Comparison of ENCODE assay signal across 22 cellular contexts in the genomic region with DNA sequence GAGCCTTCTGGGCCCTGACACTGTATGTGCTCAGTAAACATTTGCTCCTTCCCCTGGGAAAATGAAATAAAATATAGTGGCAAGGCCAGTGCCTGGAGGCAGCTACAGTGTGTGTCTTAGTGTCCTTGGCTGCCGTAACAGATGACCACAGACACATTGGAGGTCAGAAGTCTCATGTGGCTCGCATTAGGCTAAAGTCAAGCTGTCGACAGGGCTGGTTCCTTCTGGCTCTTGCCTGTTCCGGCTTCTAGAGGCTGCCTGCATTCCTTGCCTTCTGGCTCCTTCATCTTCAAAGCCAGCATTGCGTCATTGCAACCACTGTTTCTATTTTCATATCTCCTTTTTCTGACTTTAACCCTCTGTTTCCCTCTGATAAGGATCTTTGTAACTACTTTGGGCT.
DNase-seq lines count a peak whose midpoint lies in the region; TF ChIP-seq lines count a peak whose summit lies in the region.
"Had no signal": no experiment of that assay in that cellular context is flagged by ENCODE, and none has a peak within 500 bp of the region (broad histone marks: within the 10 kb centered on the region; RNA-seq: fewer than 3 reads in every experiment).

No MANE protein-coding gene starts in this region.

- CTCF ChIA-PET in BJ (lab: Yijun Ruan, JAX), result interaction anchor here (0.8 to 1.7 kb wide), 2 partner anchors 9 to 10 kb away, joined by 3 to 5 read pairs; no protein-coding TSS in a partner anchor

- H3K4me3 Mint-ChIP-seq in mesothelial cell of epicardium, result no peak overlapping the region
- H3K4me3 Mint-ChIP-seq: memory B cell, neural progenitor cell had no signal

- POLR2A ChIA-PET in BJ (lab: Charles Lee), result no interaction called here

- peaks cover 10% of the 10 kb centered on the region for H3K4me1 Mint-ChIP-seq in mesothelial cell of epicardium

- DNase-seq in BJ (ENCODE audit: low read depth), result peak; percentile 100
- DNase-seq in M059J (ENCODE audit: low read depth), result peak; percentile 23
- DNase-seq in amniotic epithelial cell (ENCODE audit: low read depth), result peak; percentile 27
- DNase-seq in iris pigment epithelial cell (ENCODE audit: low read depth), result peak; percentile 70
- DNase-seq in uterus, result no peak
- DNase-seq in mesothelial cell of epicardium (ENCODE audit: low spot score in 2 of 2, unreplicated experiment in 2 of 2), result no peak
- no peak for DNase-seq in NCI-H1930 (lab: John Stamatoyannopoulos, UW)
- no peak for DNase-seq in ureter (ENCODE audit: low spot score)
- DNase-seq: activated CD4-positive, CD25-positive, alpha-beta regulatory T cell; activated gamma-delta T cell; C1 segment of cervical spinal cord; DMS79; dorsolateral prefrontal cortex; foreskin keratinocyte; KBM-7; NCI-H1436 treated with DMSO at 0.1 percent for 48 hours; PC-3; stimulated activated CD4-positive, alpha-beta T cell treated with anti-CD3 and anti-CD28 coated beads, Interleukin-4, amount 100 ng/mL, for 1 hour had no signal

- peaks cover 6% of the 10 kb centered on the region for H3K36me3 Mint-ChIP-seq in mesothelial cell of epicardium

- no peak for TF ChIP-seq POLR2A in uterus (IDR thresholded peaks at IDR 0.05)

- peaks cover 16% of the 10 kb centered on the region for H3K9me3 Mint-ChIP-seq in mesothelial cell of epicardium
- H3K9me3 Mint-ChIP-seq: memory B cell had no signal

- no peak overlapping the region for H3K4me3 ChIP-seq in BJ (ENCODE audit: low read depth, low read length)
- no peak overlapping the region for H3K4me3 ChIP-seq in uterus
- H3K4me3 ChIP-seq: ascending aorta, dorsolateral prefrontal cortex, neural progenitor cell, tibial nerve had no signal

- no peak overlapping the region for H3K27ac ChIP-seq in uterus
- H3K27ac ChIP-seq: ascending aorta, dorsolateral prefrontal cortex, foreskin keratinocyte, neural progenitor cell, tibial nerve had no signal

- TF ChIP-seq CTCF in BJ (IDR thresholded peaks at IDR 0.05; ENCODE audit: insufficient read depth, low read depth, low read length) (no peak), uterus (IDR thresholded peaks at IDR 0.05) (no peak), mesothelial cell of epicardium (IDR thresholded peaks at IDR 0.05; ENCODE audit: unreplicated experiment) (no peak)

- no peaks in the 10 kb centered on the region; the same call in 1 of the 2 replicates for H3K27me3 ChIP-seq in BJ (ENCODE audit: control insufficient read depth, insufficient read depth, low read length)
- no peaks in the 10 kb centered on the region for H3K27me3 ChIP-seq in uterus
- H3K27me3 ChIP-seq: ascending aorta, dorsolateral prefrontal cortex, foreskin keratinocyte, neural progenitor cell, tibial nerve had no signal

- H3K4me1 ChIP-seq in uterus, result no peaks in the 10 kb centered on the region
- H3K4me1 ChIP-seq: ascending aorta, foreskin keratinocyte, neural progenitor cell, tibial nerve had no signal

- intact Hi-C loops in uterus (cut with DNase I; ENCODE audit: low total_unique reads), result no loop called here

- no peaks in the 10 kb centered on the region for H3K9me3 ChIP-seq in uterus
- H3K9me3 ChIP-seq: ascending aorta had no signal

- no peak overlapping the region for H3K27ac Mint-ChIP-seq in mesothelial cell of epicardium
- H3K27ac Mint-ChIP-seq: memory B cell, neural progenitor cell had no signal

- no peaks in the 10 kb centered on the region for H3K27me3 Mint-ChIP-seq in mesothelial cell of epicardium (ENCODE audit: low read depth)
- H3K27me3 Mint-ChIP-seq: memory B cell had no signal

- H3K36me3 ChIP-seq in BJ (ENCODE audit: control insufficient read depth, insufficient read depth, low read length) (no peaks in the 10 kb centered on the region), uterus (no peaks in the 10 kb centered on the region)
- H3K36me3 ChIP-seq: ascending aorta, neural progenitor cell, tibial nerve had no signal

Comparison
In these comparisons a context has a peak if more than half of its experiments do, and no peak if none do; other contexts are left out.
1. DNase-seq: peak in BJ (single experiment), M059J (single experiment), amniotic epithelial cell (single experiment) and iris pigment epithelial cell (single experiment); none in uterus (0 of 2), mesothelial cell of epicardium (0 of 2), NCI-H1930 (0 of 2) and ureter (single experiment).